Comparison of ENCODE assay signal across 8 cellular contexts in the genomic region with DNA sequence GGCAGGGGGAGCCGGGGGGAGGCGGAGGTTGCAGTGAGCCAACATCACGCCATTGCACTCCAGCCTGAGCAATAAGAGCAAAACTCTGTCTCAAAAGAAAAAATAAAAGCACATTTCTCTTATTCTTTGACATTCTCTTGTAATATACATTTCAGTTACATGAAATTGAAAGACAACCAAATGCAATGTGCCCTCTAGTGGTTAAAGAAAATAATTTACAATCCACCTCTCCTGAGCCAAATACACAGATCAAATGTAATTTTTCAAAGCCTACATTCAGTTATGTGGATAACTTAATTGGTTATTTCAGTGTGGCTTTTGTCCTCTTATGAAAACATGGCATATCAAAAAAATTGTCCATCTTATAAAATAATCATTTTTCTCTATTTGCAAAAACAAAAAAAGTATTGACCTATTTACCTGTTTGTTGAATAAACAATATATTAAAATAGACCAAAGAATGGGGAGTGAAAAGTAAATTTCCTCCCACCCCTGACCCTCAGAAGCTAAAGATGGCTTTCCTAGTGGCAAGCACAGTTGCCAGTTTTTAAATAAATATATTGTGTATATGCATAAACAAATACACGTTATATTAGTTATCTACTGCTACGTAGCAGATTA.
DNase-seq lines count a peak whose midpoint lies in the region; ATAC-seq and TF ChIP-seq lines count a peak whose summit lies in the region.

No MANE protein-coding gene starts in this region.

- DNase-seq in DMS114 treated with DMSO at 0.1 percent for 48 hours (lab: John Stamatoyannopoulos, UW; ENCODE audit: unreplicated experiment) (peak; percentile 32), NCI-H82 treated with DMSO at 0.1 percent for 48 hours (lab: John Stamatoyannopoulos, UW; ENCODE audit: unreplicated experiment) (peak; percentile 50), choroid plexus epithelial cell (ENCODE audit: low read depth) (peak; percentile 75), memory B cell (ENCODE audit: low spot score in 2 of 2) (peak in 1 of 2 donors; percentile 15), hypothalamus (lab: John Stamatoyannopoulos, UW) (no peak), AG08396 (ENCODE audit: low spot score) (no peak)

- H3K4me3 Mint-ChIP-seq in memory B cell = no peak overlapping the region

- no peaks in the 10 kb centered on the region for H3K9me3 Mint-ChIP-seq in memory B cell

- peak; percentile 58 for TF ChIP-seq CTCF in choroid plexus epithelial cell (conservative IDR thresholded peaks at IDR 0.05; ENCODE audit: low read depth, low read length)

- H3K27me3 Mint-ChIP-seq in memory B cell = peaks cover 10% of the 10 kb centered on the region

- no peak overlapping the region for H3K27ac Mint-ChIP-seq in memory B cell

- peak; percentile 59 for ATAC-seq in HG02884 (IDR thresholded peaks at IDR 0.05; ENCODE audit: unreplicated experiment)
- peak; percentile 57 for ATAC-seq in memory B cell (ENCODE audit: low read depth)
- no peak for ATAC-seq in HG02571 (IDR thresholded peaks at IDR 0.05; ENCODE audit: unreplicated experiment)

- H3K36me3 Mint-ChIP-seq in memory B cell = no peaks in the 10 kb centered on the region

- no peak overlapping the region for H3K4me3 ChIP-seq in choroid plexus epithelial cell (ENCODE audit: low read depth, low read length)

- peaks cover 5% of the 10 kb centered on the region for H3K4me1 Mint-ChIP-seq in memory B cell

Comparison
In these comparisons a context has a peak if more than half of its experiments do, and no peak if none do; other contexts are left out.
1. DNase-seq: peak in DMS114 treated with DMSO at 0.1 percent for 48 hours (single experiment), NCI-H82 treated with DMSO at 0.1 percent for 48 hours (single experiment) and choroid plexus epithelial cell (single experiment); none in hypothalamus (0 of 51) and AG08396 (single experiment).